ENCODE assay signal across 1 cellular context in the genomic region with DNA sequence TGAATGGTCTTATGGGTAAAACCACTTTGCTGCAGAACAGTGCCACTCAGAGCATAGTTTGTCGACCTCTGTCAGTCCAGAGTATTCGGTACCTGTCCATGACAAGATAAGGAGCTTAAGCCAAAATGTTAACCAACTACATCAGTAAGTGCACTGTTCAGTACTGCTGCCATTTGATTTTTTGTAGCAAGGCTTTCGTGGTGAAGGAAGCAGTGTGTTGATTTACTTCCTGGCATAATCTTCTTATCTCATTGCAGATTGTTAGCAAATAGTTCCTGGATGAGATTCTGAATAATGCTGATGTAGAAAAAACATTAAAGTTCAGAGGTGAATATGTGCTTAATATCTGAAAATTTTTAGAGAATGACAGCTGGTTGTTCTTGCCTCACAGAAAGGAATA.
TF ChIP-seq lines count a peak whose summit lies in the region.

No MANE protein-coding gene starts in this region.

TF ChIP-seq in SK-N-SH treated with all-trans-retinoic acid at 6 μM for 48 hours, 23 proteins besides CTCF, POLR2A, EP300 and RAD21 (continued from another document):
- TF ChIP-seq, protein P1, sequence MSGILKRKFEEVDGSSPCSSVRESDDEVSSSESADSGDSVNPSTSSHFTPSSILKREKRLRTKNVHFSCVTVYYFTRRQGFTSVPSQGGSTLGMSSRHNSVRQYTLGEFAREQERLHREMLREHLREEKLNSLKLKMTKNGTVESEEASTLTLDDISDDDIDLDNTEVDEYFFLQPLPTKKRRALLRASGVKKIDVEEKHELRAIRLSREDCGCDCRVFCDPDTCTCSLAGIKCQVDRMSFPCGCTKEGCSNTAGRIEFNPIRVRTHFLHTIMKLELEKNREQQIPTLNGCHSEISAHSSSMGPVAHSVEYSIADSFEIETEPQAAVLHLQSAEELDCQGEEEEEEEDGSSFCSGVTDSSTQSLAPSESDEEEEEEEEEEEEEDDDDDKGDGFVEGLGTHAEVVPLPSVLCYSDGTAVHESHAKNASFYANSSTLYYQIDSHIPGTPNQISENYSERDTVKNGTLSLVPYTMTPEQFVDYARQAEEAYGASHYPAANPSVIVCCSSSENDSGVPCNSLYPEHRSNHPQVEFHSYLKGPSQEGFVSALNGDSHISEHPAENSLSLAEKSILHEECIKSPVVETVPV (CRISPR knock-in tag; IDR thresholded peaks at IDR 0.05) = no peak
